1 cellular context compared by ENCODE assay signal in genomic region chr9:136700959-136701664, GRCh38.
TF ChIP-seq lines count a peak whose summit lies in the region.

No MANE protein-coding gene starts in this region.

TF ChIP-seq in HepG2, 621 proteins besides CTCF, POLR2A, EP300 and RAD21:
- TF ChIP-seq ELF4 (CRISPR knock-in tag; IDR thresholded peaks at IDR 0.05; ENCODE audit: borderline replicate concordance) (no peak), ATF7 (IDR thresholded peaks at IDR 0.05) (no peak), ATF7 (CRISPR knock-in tag; IDR thresholded peaks at IDR 0.05) (no peak), TBP (CRISPR knock-in tag; IDR thresholded peaks at IDR 0.05) (no peak), REL (CRISPR knock-in tag; conservative IDR thresholded peaks at IDR 0.05) (no peak), RXRB (CRISPR knock-in tag; IDR thresholded peaks at IDR 0.05; ENCODE audit: borderline replicate concordance) (no peak), ZNF503 (CRISPR knock-in tag; IDR thresholded peaks at IDR 0.05) (no peak), ZNF121 (CRISPR knock-in tag; IDR thresholded peaks at IDR 0.05) (no peak), MXI1 (IDR thresholded peaks at IDR 0.05; ENCODE audit: borderline replicate concordance, low read depth, low read length) (no peak), TBX2 (CRISPR knock-in tag; IDR thresholded peaks at IDR 0.05; ENCODE audit: borderline replicate concordance) (no peak), STAG1 (CRISPR knock-in tag; IDR thresholded peaks at IDR 0.05) (no peak), ZNF30 (CRISPR knock-in tag; IDR thresholded peaks at IDR 0.05) (no peak), GPBP1L1 (CRISPR knock-in tag; IDR thresholded peaks at IDR 0.05) (no peak), HINFP (CRISPR knock-in tag; IDR thresholded peaks at IDR 0.05; ENCODE audit: low read depth) (no peak), ZNF260 (CRISPR knock-in tag; IDR thresholded peaks at IDR 0.05; ENCODE audit: borderline replicate concordance, low read depth) (no peak), REPIN1 (CRISPR knock-in tag; IDR thresholded peaks at IDR 0.05; ENCODE audit: borderline replicate concordance, low read depth) (no peak)
